9 cellular contexts compared by ENCODE assay signal in genomic region chr11:62554377-62554776, GRCh38. TPM values are rescaled to one million over a fixed set of nuclear protein-coding genes. Genes with fewer than 3 reads are reported as not detected.
DNase-seq lines count a peak whose midpoint lies in the region; ATAC-seq, FAIRE-seq and TF ChIP-seq lines count a peak whose summit lies in the region.
"Had no signal": no experiment of that assay in that cellular context is flagged by ENCODE, and none has a peak within 500 bp of the region (broad histone marks: within the 10 kb centered on the region; RNA-seq: fewer than 3 reads in every experiment).

No MANE protein-coding gene starts in this region.

- H2AFZ ChIP-seq in K562 (ENCODE audit: low read depth, low read length), result no peak overlapping the region

- intact Hi-C loops in left ventricle myocardium inferior (cut with micrococcal nuclease), result no loop called here
- intact Hi-C loops in left ventricle myocardium superior (cut with micrococcal nuclease), result no loop called here
- intact Hi-C loops in K562 (cut with micrococcal nuclease), result no loop called here

- no peak for FAIRE-seq in K562 (lab: Jason Lieb, UNC)

- peak overlapping the region; percentile 94 for H3K27ac ChIP-seq in left ventricle myocardium inferior (replicated peaks)
- H3K27ac ChIP-seq in K562 (ENCODE audit: extremely low read depth, low read depth, low read length), result peak overlapping the region; percentile 79; the same call in 1 of the 3 replicates

- no peaks in the 10 kb centered on the region; the same call in 1 of the 2 replicates for H4K20me1 ChIP-seq in K562 (replicated peaks; ENCODE audit: control insufficient read depth, insufficient read depth, low read length)

- H3K9me1 ChIP-seq in K562 (ENCODE audit: control insufficient read depth, insufficient read depth, low read length), result no peaks in the 10 kb centered on the region

- no peak for TF ChIP-seq EP300 in K562 (IDR thresholded peaks at IDR 0.05; ENCODE audit: low read length)

- TF ChIP-seq RAD21 in K562 (CRISPR knock-in tag; conservative IDR thresholded peaks at IDR 0.05 in 1 of 2, IDR thresholded peaks at IDR 0.05 in 1 of 2), result no peak

- no TSS peak for BruUV-seq in K562 (replicated peaks; lab: Mats Ljungman, UMichigan)

- H3K4me2 ChIP-seq in K562 (ENCODE audit: insufficient read depth, low read length), result no peak overlapping the region

- no peak overlapping the region for H3K4me3 ChIP-seq in left ventricle myocardium inferior
- no peak overlapping the region for H3K4me3 ChIP-seq in K562
- no peak overlapping the region for H3K4me3 ChIP-seq in mucosa of stomach (ENCODE audit: low read length)

- H3K79me2 ChIP-seq in K562 (ENCODE audit: control insufficient read depth, insufficient read depth, low read length), result 0 out of 3 replicates have a peak, but pooled peaks cover 2% of the 10 kb centered on the region

- CTCF ChIA-PET in K562 (lab: Yijun Ruan, JAX; ENCODE audit: low intra/inter-chr PET ratio), result no interaction called here

- H3K4me1 ChIP-seq in left ventricle myocardium inferior (peaks cover 90% of the 10 kb centered on the region), K562 (replicated peaks in 1 of 2; ENCODE audit: control insufficient read depth in 2 of 2, insufficient read depth in 2 of 2, low read length in 2 of 2) (peaks cover 65 to 66% of the 10 kb centered on the region in 2 experiments), mucosa of stomach (ENCODE audit: control insufficient read depth, insufficient read depth, low read length) (peaks cover 79% of the 10 kb centered on the region)

- H3K9ac ChIP-seq in K562 (ENCODE audit: insufficient read depth in 1 of 2, low read depth in 2 of 2, low read length in 2 of 2) (peak overlapping the region in 1 of 2 experiments; percentile 72; a peak in 2 of 4 replicates), mucosa of stomach (ENCODE audit: low read length) (peak overlapping the region; percentile 59)

- in situ Hi-C loops in K562 (cut with MboI), result loop anchor here (10.0 kb wide), 1 partner anchor 160 kb away; no protein-coding TSS in a partner anchor

- H3K36me3 ChIP-seq in left ventricle myocardium inferior (peaks cover 24% of the 10 kb centered on the region), K562 (ENCODE audit: control insufficient read depth, insufficient read depth, low read length) (peaks cover 30% of the 10 kb centered on the region), mucosa of stomach (ENCODE audit: control insufficient read depth, insufficient read depth, low read length) (no peaks in the 10 kb centered on the region)

- no peak for TF ChIP-seq POLR2A in K562 (conservative IDR thresholded peaks at IDR 0.05)

- POLR2A ChIA-PET in K562 (lab: Yijun Ruan, JAX), result interaction anchor here (0.7 to 2.8 kb wide), 4 partner anchors 9 to 37 kb away, joined by 3 to 13 read pairs (median 4); partner anchors contain the start of gene TUT1

- ATAC-seq in left ventricle myocardium superior (no peak), K562 (no peak)
- ATAC-seq: activated CD4-positive, CD25-positive, alpha-beta regulatory T cell treated with anti-CD3 and anti-CD28 coated beads, Interleukin-2, amount 50 U/mL, for 24 hours had no signal

- H3K27me3 ChIP-seq in left ventricle myocardium inferior (ENCODE audit: low read depth), result no peaks in the 10 kb centered on the region
- no peaks in the 10 kb centered on the region for H3K27me3 ChIP-seq in K562 (ENCODE audit: control insufficient read depth in 2 of 2, insufficient read depth in 2 of 2, low read length in 2 of 2)
- no peaks in the 10 kb centered on the region for H3K27me3 ChIP-seq in mucosa of stomach (ENCODE audit: control insufficient read depth, insufficient read depth, low read length)

- 61% methylated on average over 2 of the region's 2 CpGs for WGBS in K562 (ENCODE audit: insufficient coverage, low coverage, missing lambda C conversion rate)

- no peaks in the 10 kb centered on the region for H3K9me3 ChIP-seq in left ventricle myocardium inferior (replicated peaks)
- H3K9me3 ChIP-seq in K562 (replicated peaks; ENCODE audit: control insufficient read depth, insufficient read depth, low read depth, low read length), result no peaks in the 10 kb centered on the region
- no peaks in the 10 kb centered on the region for H3K9me3 ChIP-seq in mucosa of stomach (ENCODE audit: control insufficient read depth, low read length)

- no peak for TF ChIP-seq CTCF in left ventricle myocardium inferior (IDR thresholded peaks at IDR 0.05; ENCODE audit: borderline replicate concordance)
- TF ChIP-seq CTCF in K562 (IDR thresholded peaks at IDR 0.05 in 2 of 3, conservative IDR thresholded peaks at IDR 0.05 in 1 of 3; ENCODE audit: insufficient read depth in 2 of 3, low read depth in 1 of 3, low read length in 3 of 3), result no peak

- DNase-seq in left ventricle myocardium inferior, result peak; percentile 30
- DNase-seq in left ventricle myocardium superior, result no peak
- DNase-seq in K562 (ENCODE audit: extremely low read depth in 1 of 4, low spot score in 3 of 4), result no peak
- DNase-seq in cerebellum (ENCODE audit: low spot score), result no peak
- DNase-seq in C1 segment of cervical spinal cord (lab: John Stamatoyannopoulos, UW), result no peak
- no peak for DNase-seq in globus pallidus (ENCODE audit: low spot score)
- no peak for DNase-seq in NCI-H1092 (lab: John Stamatoyannopoulos, UW)

RNA-seq across cellular contexts. Expression of gene AHNAK, which starts 7.8 kb away (rescaled TPM):
- total RNA-seq in left ventricle myocardium inferior (290 TPM), left ventricle myocardium superior (354 TPM), K562 (2014; rRNA removed) (66.4 and 75.0 TPM in 2 replicates), K562 (2014; rRNA removed; fragmentation: Illumina TruSeq; extraction: Trizol) (44.1 and 45.1 TPM in 2 replicates), K562 (2015; rRNA removed; fragmentation: Illumina TruSeq; extraction: Trizol) (71.3 and 71.7 TPM in 2 replicates), K562 (2021) (89.2 and 89.7 TPM in 2 replicates), cerebellum (57.3 TPM)
- total RNA-seq in K562 (2011; cell fraction: chromatin; rRNA removed; ENCODE audit: low replicate concordance), result 39.7 and 135 TPM in 2 replicates
- total RNA-seq in K562 (2011; cell fraction: nucleolus; rRNA removed), result 22.0 and 31.1 TPM in 2 replicates
- total RNA-seq in K562 (2011; cell fraction: nucleoplasm; rRNA removed), result 33.6 and 34.6 TPM in 2 replicates
- polyA plus RNA-seq in K562 (2011; rRNA removed) (17.6 and 33.5 TPM in 2 replicates), K562 (2014; fragmentation: Illumina TruSeq; extraction: Trizol) (35.3 and 45.0 TPM in 2 replicates), K562 (2014; fragmentation: Nextera tagmentation; extraction: Ambion mirVana) (1 to 10 TPM; 1.5 to 2.5 TPM), K562 (2014; rRNA removed) (26.0 and 30.1 TPM in 2 replicates)
- polyA plus RNA-seq in K562 (2011; cell fraction: cytosol; rRNA removed), result 5.7 and 18.0 TPM in 2 replicates
- polyA plus RNA-seq in K562 (2011; cell fraction: nucleus; rRNA removed), result 53.7 and 161 TPM in 2 replicates
- polyA plus RNA-seq in K562 (2012), result 43.6 and 58.2 TPM in 2 replicates
- 82.9 and 138 TPM in 2 replicates for polyA minus RNA-seq in K562 (2011; rRNA and poly(A)+ RNA removed)
- 55.4 and 84.5 TPM in 2 replicates for polyA minus RNA-seq in K562 (2011; cell fraction: cytosol; rRNA and poly(A)+ RNA removed)
- polyA minus RNA-seq in K562 (2011; cell fraction: nucleus; rRNA and poly(A)+ RNA removed), result 20.5 and 109 TPM in 2 replicates

RNA-seq across cellular contexts. Expression of gene EEF1G, which starts 19.3 kb away (rescaled TPM):
- total RNA-seq in left ventricle myocardium inferior (958 TPM), left ventricle myocardium superior (804 TPM), K562 (2014; rRNA removed) (2,058 and 2,269 TPM in 2 replicates), K562 (2014; rRNA removed; fragmentation: Illumina TruSeq; extraction: Trizol) (1,872 and 2,117 TPM in 2 replicates), K562 (2015; rRNA removed; fragmentation: Illumina TruSeq; extraction: Trizol) (2,017 and 2,035 TPM in 2 replicates), K562 (2021) (1,822 and 1,912 TPM in 2 replicates), cerebellum (784 TPM)
- total RNA-seq in K562 (2011; cell fraction: chromatin; rRNA removed; ENCODE audit: low replicate concordance), result 157 and 277 TPM in 2 replicates
- 471 and 476 TPM in 2 replicates for total RNA-seq in K562 (2011; cell fraction: nucleolus; rRNA removed)
- total RNA-seq in K562 (2011; cell fraction: nucleoplasm; rRNA removed), result 624 and 1,167 TPM in 2 replicates
- polyA plus RNA-seq in K562 (2011; rRNA removed) (2,098 and 2,266 TPM in 2 replicates), K562 (2014; fragmentation: Illumina TruSeq; extraction: Trizol) (1,982 and 2,349 TPM in 2 replicates), K562 (2014; fragmentation: Nextera tagmentation; extraction: Ambion mirVana) (1,000 to 10,000 TPM in 1 of 2 experiments, 100 to 1,000 TPM in 1; 985 to 1,460 TPM), K562 (2014; rRNA removed) (1,633 and 1,674 TPM in 2 replicates)
- 2,402 and 2,852 TPM in 2 replicates for polyA plus RNA-seq in K562 (2011; cell fraction: cytosol; rRNA removed)
- 1,113 and 1,374 TPM in 2 replicates for polyA plus RNA-seq in K562 (2011; cell fraction: nucleus; rRNA removed)
- polyA plus RNA-seq in K562 (2012), result 1,964 and 2,831 TPM in 2 replicates
- 1,497 and 1,545 TPM in 2 replicates for polyA minus RNA-seq in K562 (2011; rRNA and poly(A)+ RNA removed)
- polyA minus RNA-seq in K562 (2011; cell fraction: cytosol; rRNA and poly(A)+ RNA removed), result 1,399 and 1,500 TPM in 2 replicates
- 145 and 316 TPM in 2 replicates for polyA minus RNA-seq in K562 (2011; cell fraction: nucleus; rRNA and poly(A)+ RNA removed)

RNA-seq across cellular contexts. Expression of gene TUT1, which starts 36.9 kb away (rescaled TPM):
- total RNA-seq in left ventricle myocardium inferior (12.5 TPM), left ventricle myocardium superior (12.3 TPM), K562 (2014; rRNA removed) (18.5 and 20.9 TPM in 2 replicates), K562 (2014; rRNA removed; fragmentation: Illumina TruSeq; extraction: Trizol) (7.2 and 9.6 TPM in 2 replicates), K562 (2015; rRNA removed; fragmentation: Illumina TruSeq; extraction: Trizol) (11.5 and 12.4 TPM in 2 replicates), K562 (2021) (38.9 and 44.3 TPM in 2 replicates), cerebellum (6.3 TPM)
- total RNA-seq in K562 (2011; cell fraction: chromatin; rRNA removed; ENCODE audit: low replicate concordance), result 47.7 and 72.1 TPM in 2 replicates
- total RNA-seq in K562 (2011; cell fraction: nucleolus; rRNA removed), result 38.0 and 41.8 TPM in 2 replicates
- total RNA-seq in K562 (2011; cell fraction: nucleoplasm; rRNA removed), result 30.8 and 37.0 TPM in 2 replicates
- polyA plus RNA-seq in K562 (2011; rRNA removed) (15.7 and 31.2 TPM in 2 replicates), K562 (2014; fragmentation: Illumina TruSeq; extraction: Trizol) (22.8 and 26.7 TPM in 2 replicates), K562 (2014; fragmentation: Nextera tagmentation; extraction: Ambion mirVana) (1 to 10 TPM in 1 of 2 experiments, under 1 TPM in 1; 0.66 to 1.5 TPM), K562 (2014; rRNA removed) (24.3 and 28.2 TPM in 2 replicates)
- 12.9 and 21.9 TPM in 2 replicates for polyA plus RNA-seq in K562 (2011; cell fraction: cytosol; rRNA removed)
- 57.1 and 64.8 TPM in 2 replicates for polyA plus RNA-seq in K562 (2011; cell fraction: nucleus; rRNA removed)
- 25.7 and 28.0 TPM in 2 replicates for polyA plus RNA-seq in K562 (2012)
- 12.0 and 15.6 TPM in 2 replicates for polyA minus RNA-seq in K562 (2011; rRNA and poly(A)+ RNA removed)
- 8.6 and 12.8 TPM in 2 replicates for polyA minus RNA-seq in K562 (2011; cell fraction: cytosol; rRNA and poly(A)+ RNA removed)
- 10.0 and 15.2 TPM in 2 replicates for polyA minus RNA-seq in K562 (2011; cell fraction: nucleus; rRNA and poly(A)+ RNA removed)

RNA-seq across cellular contexts. Expression of gene MTA2, which starts 47.3 kb away (rescaled TPM):
- 26.3 TPM for total RNA-seq in left ventricle myocardium inferior
- total RNA-seq in left ventricle myocardium superior, result 33.1 TPM
- 245 and 284 TPM in 2 replicates for total RNA-seq in K562 (2011; cell fraction: chromatin; rRNA removed; ENCODE audit: low replicate concordance)
- 124 TPM in 2 replicates for total RNA-seq in K562 (2011; cell fraction: nucleolus; rRNA removed)
- total RNA-seq in K562 (2011; cell fraction: nucleoplasm; rRNA removed), result 132 and 142 TPM in 2 replicates
- total RNA-seq in K562 (2014; rRNA removed), result 185 and 203 TPM in 2 replicates
- total RNA-seq in K562 (2014; rRNA removed; fragmentation: Illumina TruSeq; extraction: Trizol), result 161 and 172 TPM in 2 replicates
- 195 and 217 TPM in 2 replicates for total RNA-seq in K562 (2015; rRNA removed; fragmentation: Illumina TruSeq; extraction: Trizol)
- 176 and 203 TPM in 2 replicates for total RNA-seq in K562 (2021)
- polyA plus RNA-seq in K562 (2011; rRNA removed), result 36.0 and 48.6 TPM in 2 replicates
- polyA plus RNA-seq in K562 (2011; cell fraction: cytosol; rRNA removed), result 40.7 and 41.9 TPM in 2 replicates
- polyA plus RNA-seq in K562 (2011; cell fraction: nucleus; rRNA removed), result 130 and 158 TPM in 2 replicates
- 115 and 136 TPM in 2 replicates for polyA plus RNA-seq in K562 (2012)
- polyA plus RNA-seq in K562 (2014; fragmentation: Illumina TruSeq; extraction: Trizol), result 190 and 220 TPM in 2 replicates
- 1 to 10 TPM; 6.2 to 9.9 TPM for polyA plus RNA-seq in K562 (2014; fragmentation: Nextera tagmentation; extraction: Ambion mirVana)
- polyA plus RNA-seq in K562 (2014; rRNA removed), result 121 and 125 TPM in 2 replicates
- polyA minus RNA-seq in K562 (2011; rRNA and poly(A)+ RNA removed), result 61.0 and 97.7 TPM in 2 replicates
- 55.1 and 63.3 TPM in 2 replicates for polyA minus RNA-seq in K562 (2011; cell fraction: cytosol; rRNA and poly(A)+ RNA removed)
- 55.5 and 81.5 TPM in 2 replicates for polyA minus RNA-seq in K562 (2011; cell fraction: nucleus; rRNA and poly(A)+ RNA removed)
- 72.5 TPM for total RNA-seq in cerebellum

RNA-seq across cellular contexts. Expression of gene EML3, which starts 58.2 kb away (rescaled TPM):
- total RNA-seq in left ventricle myocardium inferior (14.6 TPM), left ventricle myocardium superior (12.9 TPM), K562 (2014; rRNA removed) (26.4 and 31.7 TPM in 2 replicates), K562 (2014; rRNA removed; fragmentation: Illumina TruSeq; extraction: Trizol) (12.6 and 16.7 TPM in 2 replicates), K562 (2015; rRNA removed; fragmentation: Illumina TruSeq; extraction: Trizol) (20.7 and 22.1 TPM in 2 replicates), K562 (2021) (77.3 and 90.5 TPM in 2 replicates), cerebellum (5.6 TPM)
- 108 and 289 TPM in 2 replicates for total RNA-seq in K562 (2011; cell fraction: chromatin; rRNA removed; ENCODE audit: low replicate concordance)
- 172 and 175 TPM in 2 replicates for total RNA-seq in K562 (2011; cell fraction: nucleolus; rRNA removed)
- total RNA-seq in K562 (2011; cell fraction: nucleoplasm; rRNA removed), result 130 TPM in 2 replicates
- polyA plus RNA-seq in K562 (2011; rRNA removed) (36.8 and 50.2 TPM in 2 replicates), K562 (2014; fragmentation: Illumina TruSeq; extraction: Trizol) (27.9 and 31.2 TPM in 2 replicates), K562 (2014; fragmentation: Nextera tagmentation; extraction: Ambion mirVana) (under 1 TPM; 0.32 to 0.59 TPM), K562 (2014; rRNA removed) (49.5 and 64.2 TPM in 2 replicates)
- polyA plus RNA-seq in K562 (2011; cell fraction: cytosol; rRNA removed), result 30.9 and 49.9 TPM in 2 replicates
- 239 and 311 TPM in 2 replicates for polyA plus RNA-seq in K562 (2011; cell fraction: nucleus; rRNA removed)
- polyA plus RNA-seq in K562 (2012), result 41.6 and 58.4 TPM in 2 replicates
- 22.5 TPM in 2 replicates for polyA minus RNA-seq in K562 (2011; rRNA and poly(A)+ RNA removed)
- 22.3 and 28.2 TPM in 2 replicates for polyA minus RNA-seq in K562 (2011; cell fraction: cytosol; rRNA and poly(A)+ RNA removed)
- polyA minus RNA-seq in K562 (2011; cell fraction: nucleus; rRNA and poly(A)+ RNA removed), result 38.9 and 46.8 TPM in 2 replicates
